In genomic region chr15:65184305-65184943, GRCh38 we compare ENCODE assay signal across 8 cellular contexts. TPM values are rescaled to one million over a fixed set of nuclear protein-coding genes. Genes with fewer than 3 reads are reported as not detected.
DNase-seq lines count a peak whose midpoint lies in the region; ATAC-seq and TF ChIP-seq lines count a peak whose summit lies in the region.

No MANE protein-coding gene starts in this region.

- no peak for TF ChIP-seq CTCF in WTC11 (IDR thresholded peaks at IDR 0.05)
- TF ChIP-seq CTCF in coronary artery (IDR thresholded peaks at IDR 0.05), result no peak
- TF ChIP-seq CTCF in right lobe of liver (IDR thresholded peaks at IDR 0.05), result no peak

- peak overlapping the region; percentile 96 for H3K4me3 Mint-ChIP-seq in WTC11

- H3K27me3 ChIP-seq in right lobe of liver, result no peaks in the 10 kb centered on the region

- peaks cover 9% of the 10 kb centered on the region for H3K36me3 Mint-ChIP-seq in WTC11

- H3K36me3 ChIP-seq in right lobe of liver, result peaks cover 0 to 5% (median 2%) of the 10 kb centered on the region in 4 donors

- peaks cover 17% of the 10 kb centered on the region for H3K4me1 Mint-ChIP-seq in WTC11

- peak; percentile 57 for TF ChIP-seq POLR2A in right lobe of liver (IDR thresholded peaks at IDR 0.05)

- H3K27ac ChIP-seq in coronary artery (peak overlapping the region; percentile 94 to 96), right lobe of liver (peak overlapping the region; percentile 96 to 98 (median 98))

- ATAC-seq in GM21717 (IDR thresholded peaks at IDR 0.05; ENCODE audit: unreplicated experiment) (peak; percentile 33), WTC11 (peak; percentile 30), right lobe of liver (peak; percentile 27 to 43 (median 32))

- DNase-seq in DMS53 (lab: John Stamatoyannopoulos, UW), result peak; percentile 69
- peak; percentile 46 to 56 for DNase-seq in Kasumi-1 (lab: John Stamatoyannopoulos, UW)
- DNase-seq in WTC11 (ENCODE audit: low spot score), result peak; percentile 66
- DNase-seq in coronary artery (ENCODE audit: low spot score), result peak; percentile 83
- DNase-seq in right lobe of liver, result peak; percentile 66 to 74 (median 68)
- peak; percentile 6 to 27 (median 11) for DNase-seq in stimulated activated CD4-positive, alpha-beta T cell treated with anti-CD3 and anti-CD28 coated beads, TNF-alpha, amount 100 ng/mL, for 48 hours (ENCODE audit: low read depth in 3 of 3)
- DNase-seq in NCI-H2196 (lab: John Stamatoyannopoulos, UW; ENCODE audit: unreplicated experiment), result no peak

- intact Hi-C loops in right lobe of liver (cut with DNase I), result no loop called here

- no peaks in the 10 kb centered on the region for H3K27me3 Mint-ChIP-seq in WTC11 (ENCODE audit: low read depth)

- 0% methylated on average over 10 of the region's 36 CpGs for WGBS in right lobe of liver (ENCODE audit: insufficient coverage, low coverage, low lambda C conversion rate, missing lambda C conversion rate)

- peak overlapping the region; percentile 95 for H3K27ac Mint-ChIP-seq in WTC11

- POLR2A ChIA-PET in WTC11 (lab: Charles Lee), result interaction anchor here (0.6 to 1.8 kb wide), 5 partner anchors 100 to 188 kb away, joined by 3 to 12 read pairs (median 4); partner anchors contain the start of gene RNU5B-1

- no peaks in the 10 kb centered on the region for H3K9me3 ChIP-seq in right lobe of liver

- H3K9me3 Mint-ChIP-seq in WTC11, result no peaks in the 10 kb centered on the region

- H3K4me3 ChIP-seq in coronary artery (peak overlapping the region; percentile 85), right lobe of liver (peak overlapping the region; percentile 82 to 93 (median 90))

- H3K4me1 ChIP-seq in right lobe of liver, result peaks cover 0 to 41% (median 5%) of the 10 kb centered on the region in 4 donors

- CTCF ChIA-PET in WTC11 (lab: Charles Lee), result interaction anchor here (0.6 to 2.4 kb wide), 11 partner anchors 81 to 237 kb away, joined by 3 to 18 read pairs (median 3); partner anchors contain the start of gene PARP16

TF ChIP-seq in WTC11, 78 proteins besides CTCF, POLR2A, EP300 and RAD21:
- no peak for TF ChIP-seq RELA (CRISPR knock-in tag; IDR thresholded peaks at IDR 0.05; ENCODE audit: borderline replicate concordance)
- TF ChIP-seq FOXK1 (CRISPR knock-in tag; IDR thresholded peaks at IDR 0.05), result peak; percentile 84
- no peak; the same call in 1 of the 2 replicates for TF ChIP-seq GABPB1 (CRISPR knock-in tag; IDR thresholded peaks at IDR 0.05)
- TF ChIP-seq, protein P1, sequence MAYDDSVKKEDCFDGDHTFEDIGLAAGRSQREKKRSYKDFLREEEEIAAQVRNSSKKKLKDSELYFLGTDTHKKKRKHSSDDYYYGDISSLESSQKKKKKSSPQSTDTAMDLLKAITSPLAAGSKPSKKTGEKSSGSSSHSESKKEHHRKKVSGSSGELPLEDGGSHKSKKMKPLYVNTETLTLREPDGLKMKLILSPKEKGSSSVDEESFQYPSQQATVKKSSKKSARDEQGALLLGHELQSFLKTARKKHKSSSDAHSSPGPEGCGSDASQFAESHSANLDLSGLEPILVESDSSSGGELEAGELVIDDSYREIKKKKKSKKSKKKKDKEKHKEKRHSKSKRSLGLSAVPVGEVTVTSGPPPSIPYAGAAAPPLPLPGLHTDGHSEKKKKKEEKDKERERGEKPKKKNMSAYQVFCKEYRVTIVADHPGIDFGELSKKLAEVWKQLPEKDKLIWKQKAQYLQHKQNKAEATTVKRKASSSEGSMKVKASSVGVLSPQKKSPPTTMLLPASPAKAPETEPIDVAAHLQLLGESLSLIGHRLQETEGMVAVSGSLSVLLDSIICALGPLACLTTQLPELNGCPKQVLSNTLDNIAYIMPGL (CRISPR knock-in tag; IDR thresholded peaks at IDR 0.05), result no peak; the same call in 1 of the 2 replicates
- TF ChIP-seq SMAD4 (CRISPR knock-in tag; IDR thresholded peaks at IDR 0.05), result no peak
- TF ChIP-seq ATF1 (CRISPR knock-in tag; IDR thresholded peaks at IDR 0.05), result no peak
- TF ChIP-seq IRF2 (CRISPR knock-in tag; IDR thresholded peaks at IDR 0.05; ENCODE audit: borderline replicate concordance, low read depth), result no peak
- TF ChIP-seq, protein P2, sequence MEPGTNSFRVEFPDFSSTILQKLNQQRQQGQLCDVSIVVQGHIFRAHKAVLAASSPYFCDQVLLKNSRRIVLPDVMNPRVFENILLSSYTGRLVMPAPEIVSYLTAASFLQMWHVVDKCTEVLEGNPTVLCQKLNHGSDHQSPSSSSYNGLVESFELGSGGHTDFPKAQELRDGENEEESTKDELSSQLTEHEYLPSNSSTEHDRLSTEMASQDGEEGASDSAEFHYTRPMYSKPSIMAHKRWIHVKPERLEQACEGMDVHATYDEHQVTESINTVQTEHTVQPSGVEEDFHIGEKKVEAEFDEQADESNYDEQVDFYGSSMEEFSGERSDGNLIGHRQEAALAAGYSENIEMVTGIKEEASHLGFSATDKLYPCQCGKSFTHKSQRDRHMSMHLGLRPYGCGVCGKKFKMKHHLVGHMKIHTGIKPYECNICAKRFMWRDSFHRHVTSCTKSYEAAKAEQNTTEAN (CRISPR knock-in tag; IDR thresholded peaks at IDR 0.05), result 0 out of 2 replicates have a peak, but pooled peaks have one; percentile 10

RNA-seq across cellular contexts. Expression of gene CLPX, which starts 0.7 kb away (rescaled TPM):
- total RNA-seq in WTC11 (2021) (57.9 to 68.7 TPM (median 61.5 TPM) in 3 replicates), right lobe of liver (10 to 100 TPM; 57.6 to 80.9 (median 72.8) TPM)

RNA-seq across cellular contexts. Expression of gene CILP, which starts 26.8 kb away (rescaled TPM):
- total RNA-seq in WTC11 (2021), result not detected in 3 replicates
- 1 to 10 TPM in 3 of 6 experiments, under 1 TPM in 3; 0.46 to 2.5 (median 0.99) TPM for total RNA-seq in right lobe of liver

RNA-seq across cellular contexts. Expression of gene PDCD7, which starts 50.8 kb away (rescaled TPM):
- total RNA-seq in WTC11 (2021) (23.5 to 25.4 TPM (median 25.4 TPM) in 3 replicates), right lobe of liver (10 to 100 TPM in 3 of 6 experiments, 1 to 10 TPM in 3; 6.3 to 12.2 (median 9.1) TPM)
